In the genomic region with DNA sequence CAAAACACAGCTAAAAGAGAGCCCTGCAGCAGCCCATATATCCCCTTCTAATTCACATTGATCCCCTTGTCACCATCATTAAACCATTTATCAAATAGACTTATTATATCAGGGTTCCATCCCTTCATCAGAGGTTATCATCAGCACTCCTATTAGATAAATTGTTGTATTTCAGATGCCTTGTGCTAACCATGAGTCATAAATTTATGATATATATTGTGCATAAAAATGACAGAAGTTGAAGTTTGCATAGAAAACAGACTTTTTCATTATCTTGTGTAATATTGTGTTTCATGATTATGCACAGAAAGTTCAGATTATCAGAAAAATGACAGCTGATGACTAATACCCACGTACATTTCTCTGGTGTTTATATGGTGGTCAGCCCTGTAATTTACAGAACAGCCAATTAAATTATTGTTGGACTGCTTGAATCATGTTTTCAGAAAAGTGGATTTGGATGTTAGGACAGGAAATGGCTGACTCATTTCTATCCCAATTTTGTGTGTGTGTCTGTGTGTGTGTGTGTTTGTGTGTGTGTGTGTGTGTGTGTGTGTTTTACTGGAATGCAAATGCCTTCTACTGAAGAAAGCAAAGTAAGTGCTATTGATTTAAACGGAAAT, we compare ENCODE assay signal across 13 cellular contexts.
DNase-seq lines count a peak whose midpoint lies in the region; ATAC-seq and TF ChIP-seq lines count a peak whose summit lies in the region.
"Had no signal": no experiment of that assay in that cellular context is flagged by ENCODE, and none has a peak within 500 bp of the region (broad histone marks: within the 10 kb centered on the region; RNA-seq: fewer than 3 reads in every experiment).

No MANE protein-coding gene starts in this region.

- no peak overlapping the region for H2AFZ ChIP-seq in PC-3 (ENCODE audit: low read length)
- H2AFZ ChIP-seq in neuronal stem cell (ENCODE audit: low read length), result no peak overlapping the region
- H2AFZ ChIP-seq in OCI-LY7 (ENCODE audit: low read length), result no peak overlapping the region

- H3K4me2 ChIP-seq in PC-3 (ENCODE audit: low read length) (peak overlapping the region; percentile 49; the same call in 1 of the 2 replicates), neuronal stem cell (ENCODE audit: insufficient read depth, low read length, poor library complexity, severe bottlenecking) (no peak overlapping the region), OCI-LY7 (ENCODE audit: low read length) (no peak overlapping the region)

- H3K4me3 Mint-ChIP-seq in activated T-cell treated with anti-CD3 and anti-CD28 coated beads, Interleukin-2, amount 50 U/mL, for 24 hours, result no peak overlapping the region
- H3K4me3 Mint-ChIP-seq: activated B cell treated with CpG ODN at 0.5 μM for 24 hours; activated T-helper 1 cell treated with anti-CD3 and anti-CD28 coated beads, Interleukin-12 subunit alpha, Interleukin-12 subunit beta, Interleukin-2, Interleukin-4 antibody, amounts not matched to agents 30 ng/mL and 10 ng/mL and 1 ng/mL, durations not matched to agents 14 hours and 24 hours and 36 hours had no signal

- H3K4me1 Mint-ChIP-seq in activated T-cell treated with anti-CD3 and anti-CD28 coated beads, Interleukin-2, amount 50 U/mL, for 24 hours (ENCODE audit: low read depth), result no peaks in the 10 kb centered on the region
- H3K4me1 Mint-ChIP-seq: activated B cell treated with CpG ODN at 0.5 μM for 24 hours had no signal

- H3F3A ChIP-seq in PC-3 (ENCODE audit: low read length, unreplicated experiment), result no peaks in the 10 kb centered on the region

- H4K8ac ChIP-seq in neuronal stem cell (ENCODE audit: low read depth, low read length), result no peak overlapping the region

- H3K79me1 ChIP-seq in neuronal stem cell (ENCODE audit: low read depth, low read length), result no peaks in the 10 kb centered on the region

- H3K79me2 ChIP-seq in PC-3 (ENCODE audit: low read length) (no peaks in the 10 kb centered on the region), OCI-LY7 (ENCODE audit: insufficient read depth, low read depth, low read length) (no peaks in the 10 kb centered on the region)

- no peak overlapping the region for H2AK5ac ChIP-seq in neuronal stem cell (ENCODE audit: low read depth, low read length)

- H2BK120ac ChIP-seq in neuronal stem cell (ENCODE audit: low read depth, low read length), result no peak overlapping the region

- H3K27me3 Mint-ChIP-seq in activated T-cell treated with anti-CD3 and anti-CD28 coated beads, Interleukin-2, amount 50 U/mL, for 24 hours, result peaks cover 4% of the 10 kb centered on the region
- H3K27me3 Mint-ChIP-seq: activated B cell treated with CpG ODN at 0.5 μM for 24 hours had no signal

- no peaks in the 10 kb centered on the region for H3K9me3 Mint-ChIP-seq in activated T-cell treated with anti-CD3 and anti-CD28 coated beads, Interleukin-2, amount 50 U/mL, for 24 hours
- H3K9me3 Mint-ChIP-seq: activated B cell treated with CpG ODN at 0.5 μM for 24 hours; activated T-helper 1 cell treated with anti-CD3 and anti-CD28 coated beads, Interleukin-12 subunit alpha, Interleukin-12 subunit beta, Interleukin-2, Interleukin-4 antibody, amounts not matched to agents 30 ng/mL and 10 ng/mL and 1 ng/mL, durations not matched to agents 14 hours and 24 hours and 36 hours had no signal

- no peaks in the 10 kb centered on the region for H3K36me3 Mint-ChIP-seq in activated T-cell treated with anti-CD3 and anti-CD28 coated beads, Interleukin-2, amount 50 U/mL, for 24 hours (ENCODE audit: low read depth)

- H3K9me3 ChIP-seq in PC-3 (ENCODE audit: low read length) (no peaks in the 10 kb centered on the region), neuronal stem cell (replicated peaks in 1 of 2; ENCODE audit: control insufficient read depth in 2 of 2, insufficient read depth in 1 of 2, low read depth in 1 of 2, low read length in 2 of 2) (no peaks in the 10 kb centered on the region), OCI-LY7 (ENCODE audit: low read length) (no peaks in the 10 kb centered on the region)
- H3K9me3 ChIP-seq: right atrium auricular region, transverse colon had no signal

- H3K18ac ChIP-seq in neuronal stem cell (ENCODE audit: low read length), result no peak overlapping the region

- H3K14ac ChIP-seq in neuronal stem cell (ENCODE audit: low read length), result no peak overlapping the region

- no peak overlapping the region for H4K91ac ChIP-seq in neuronal stem cell (ENCODE audit: low read depth, low read length, poor library complexity)

- no peak overlapping the region for H3K27ac Mint-ChIP-seq in activated T-cell treated with anti-CD3 and anti-CD28 coated beads, Interleukin-2, amount 50 U/mL, for 24 hours
- H3K27ac Mint-ChIP-seq: activated B cell treated with CpG ODN at 0.5 μM for 24 hours; activated T-helper 1 cell treated with anti-CD3 and anti-CD28 coated beads, Interleukin-12 subunit alpha, Interleukin-12 subunit beta, Interleukin-2, Interleukin-4 antibody, amounts not matched to agents 30 ng/mL and 10 ng/mL and 1 ng/mL, durations not matched to agents 14 hours and 24 hours and 36 hours had no signal

- no CpG with 5 or more reads among the region's 2 CpGs for WGBS in neuronal stem cell (ENCODE audit: extremely low coverage in 2 of 2, insufficient read length in 2 of 2, insufficient replicate concordance in 1 of 2), 2 donors

- H3K4ac ChIP-seq in neuronal stem cell (ENCODE audit: low read length), result no peak overlapping the region

- BruUV-seq in PC-3 (replicated peaks; lab: Mats Ljungman, UMichigan) (no TSS peak), OCI-LY7 (replicated peaks; lab: Mats Ljungman, UMichigan) (no TSS peak)

- H2BK15ac ChIP-seq in neuronal stem cell (ENCODE audit: low read length), result no peak overlapping the region

- no peak overlapping the region for H2BK5ac ChIP-seq in neuronal stem cell (ENCODE audit: low read length)

- POLR2A ChIA-PET in PC-3 (lab: Charles Lee; ENCODE audit: unreplicated experiment) (interaction anchor here (0.6 kb wide), 1 partner anchor 109 kb away, joined by 5 read pairs; no protein-coding TSS in a partner anchor), OCI-LY7 (lab: Charles Lee) (no interaction called here)

- H3K27me3 ChIP-seq in PC-3 (ENCODE audit: low read length) (no peaks in the 10 kb centered on the region), neuronal stem cell (ENCODE audit: control insufficient read depth in 3 of 3, insufficient read depth in 3 of 3, low read depth in 1 of 3, low read length in 3 of 3) (no peaks in the 10 kb centered on the region)
- H3K27me3 ChIP-seq: right atrium auricular region, transverse colon had no signal

- peaks cover 34% of the 10 kb centered on the region for H3K4me1 ChIP-seq in PC-3 (ENCODE audit: insufficient read depth, low read length)
- H3K4me1 ChIP-seq in neuronal stem cell (ENCODE audit: control insufficient read depth in 2 of 2, insufficient read depth in 1 of 2, low read depth in 1 of 2, low read length in 2 of 2), result peaks cover 0 to 4% of the 10 kb centered on the region in 2 donors
- no peaks in the 10 kb centered on the region for H3K4me1 ChIP-seq in OCI-LY7 (ENCODE audit: insufficient read depth, low read length, poor library complexity, severe bottlenecking)

- ATAC-seq in PC-3, result peak; percentile 85

- H3K27ac ChIP-seq in PC-3 (ENCODE audit: low read length) (peak overlapping the region; percentile 36), epithelial cell of prostate (peak overlapping the region; percentile 3), neuronal stem cell (replicated peaks; ENCODE audit: low read length) (no peak overlapping the region), OCI-LY7 (ENCODE audit: low read depth, low read length, poor library complexity, severe bottlenecking) (no peak overlapping the region)
- H3K27ac ChIP-seq: right atrium auricular region had no signal

- no peak for TF ChIP-seq CTCF in PC-3 (conservative IDR thresholded peaks at IDR 0.05; ENCODE audit: low read depth, low read length)
- no peak for TF ChIP-seq CTCF in OCI-LY7 (conservative IDR thresholded peaks at IDR 0.05; ENCODE audit: low read length)

- DNase-seq in ELR (ENCODE audit: low read depth) (peak; percentile 96), PC-3 (peak; percentile 88), epithelial cell of prostate (ENCODE audit: low read depth, low spot score) (peak; percentile 45), renal cortical epithelial cell (ENCODE audit: low read depth) (peak; percentile 16), neuronal stem cell (ENCODE audit: low spot score) (no peak), OCI-LY7 (ENCODE audit: low spot score) (no peak), cardiac septum (ENCODE audit: low spot score) (no peak)
- DNase-seq in activated T-cell treated with anti-CD3 and anti-CD28 coated beads, Interleukin-2, amount 50 U/mL, for 24 hours, result no peak
- DNase-seq: activated B cell treated with CpG ODN at 0.5 μM for 24 hours, KG1, transverse colon had no signal

- no peak overlapping the region for H3K23ac ChIP-seq in neuronal stem cell (ENCODE audit: low read depth, low read length, poor library complexity)

- H4K20me1 ChIP-seq in PC-3 (ENCODE audit: low read length) (no peaks in the 10 kb centered on the region), OCI-LY7 (ENCODE audit: insufficient read depth, low read length) (no peaks in the 10 kb centered on the region)

- H2BK12ac ChIP-seq in neuronal stem cell (ENCODE audit: low read length), result no peak overlapping the region

- CTCF ChIA-PET in PC-3 (lab: Charles Lee) (no interaction called here), OCI-LY7 (lab: Charles Lee; ENCODE audit: unreplicated experiment) (no interaction called here)

- H3K36me3 ChIP-seq in PC-3 (ENCODE audit: low read depth, low read length) (no peaks in the 10 kb centered on the region), neuronal stem cell (replicated peaks in 1 of 2; ENCODE audit: control insufficient read depth in 2 of 2, insufficient read depth in 2 of 2, low read length in 2 of 2) (no peaks in the 10 kb centered on the region), OCI-LY7 (ENCODE audit: insufficient read depth, low read length) (no peaks in the 10 kb centered on the region)
- H3K36me3 ChIP-seq: right atrium auricular region, transverse colon had no signal

- intact Hi-C loops in PC-3 (cut with micrococcal nuclease), result loop anchor here (2.0 to 5.0 kb wide), 2 partner anchors 94 to 108 kb away; no protein-coding TSS in a partner anchor
- intact Hi-C loops in OCI-LY7 (cut with micrococcal nuclease; ENCODE audit: unreplicated experiment), result no loop called here
- intact Hi-C loops in cardiac septum (cut with DNase I), result no loop called here

- no peak overlapping the region for H3K4me3 ChIP-seq in PC-3 (ENCODE audit: low read length)
- H3K4me3 ChIP-seq in neuronal stem cell (ENCODE audit: low read length in 2 of 2), result no peak overlapping the region
- H3K4me3 ChIP-seq in OCI-LY7 (ENCODE audit: low read depth, low read length, poor library complexity, severe bottlenecking), result no peak overlapping the region
- H3K4me3 ChIP-seq: right atrium auricular region, transverse colon had no signal

- H3K9me2 ChIP-seq in PC-3 (replicated peaks; ENCODE audit: low read length), result no peaks in the 10 kb centered on the region
- H3K9me2 ChIP-seq in OCI-LY7 (ENCODE audit: insufficient read depth, low read length), result no peaks in the 10 kb centered on the region

- H3K9ac ChIP-seq in PC-3 (ENCODE audit: low read length), result no peak overlapping the region
- H3K9ac ChIP-seq in neuronal stem cell (ENCODE audit: low read depth, low read length, poor library complexity), result no peak overlapping the region

Comparison
In these comparisons a context has a peak if more than half of its experiments do, and no peak if none do; other contexts are left out.
1. DNase-seq: peak in ELR (single experiment), PC-3 (single experiment), epithelial cell of prostate (single experiment) and renal cortical epithelial cell (single experiment); none in neuronal stem cell (single experiment), OCI-LY7 (single experiment), activated T-cell treated with anti-CD3 and anti-CD28 coated beads, Interleukin-2, amount 50 U/mL, for 24 hours (single experiment) and cardiac septum (single experiment).
2. H3K27ac ChIP-seq: peak in PC-3 (single experiment) and epithelial cell of prostate (single experiment); none in neuronal stem cell (single experiment) and OCI-LY7 (single experiment).